ENCODE assay signal across 8 cellular contexts in genomic region chr11:67416416-67417335, GRCh38. TPM values are rescaled to one million over a fixed set of nuclear protein-coding genes. Genes with fewer than 3 reads are reported as not detected.
DNase-seq lines count a peak whose midpoint lies in the region; ATAC-seq and TF ChIP-seq lines count a peak whose summit lies in the region.

No MANE protein-coding gene starts in this region.

- 31 to 39% methylated on average over 12 to 21 of the region's 21 CpGs for WGBS in upper lobe of left lung, 2 donors
- WGBS in mesenchymal stem cell: 78% methylated on average over 21 of the region's 21 CpGs

- peaks cover 47 to 63% (median 50%) of the 10 kb centered on the region in 4 donors for H3K4me1 ChIP-seq in upper lobe of left lung
- H3K4me1 ChIP-seq in mesenchymal stem cell (ENCODE audit: control insufficient read depth, insufficient read depth, low read depth, low read length): peaks cover 53% of the 10 kb centered on the region

- no peak overlapping the region for H2BK5ac ChIP-seq in mesenchymal stem cell (ENCODE audit: low read depth, low read length, poor library complexity, severe bottlenecking)

- H3K27me3 ChIP-seq in upper lobe of left lung (peaks cover 0 to 3% (median 0%) of the 10 kb centered on the region in 4 donors), mesenchymal stem cell (ENCODE audit: control insufficient read depth in 1 of 2, insufficient read depth in 1 of 2, low read length in 2 of 2) (peaks cover 22 to 44% of the 10 kb centered on the region in 2 experiments)

- DNase-seq in Caki2 (ENCODE audit: low read depth) (peak; percentile 30), NCI-H2196 (lab: John Stamatoyannopoulos, UW; ENCODE audit: unreplicated experiment) (peak; percentile 75), left colon (peak in 1 of 2 donors; percentile 70), upper lobe of left lung (peak in 1 of 2 donors; percentile 61), mesenchymal stem cell (no peak), AG08396 (ENCODE audit: low spot score) (no peak)
- peak; percentile 45 to 71 for DNase-seq in activated T-helper 1 cell treated with anti-CD3 and anti-CD28 coated beads, Interleukin-2, amount 50 U/mL, for 16 hours (ENCODE audit: low read depth in 1 of 2, low spot score in 1 of 2)

- TF ChIP-seq CTCF in upper lobe of left lung (IDR thresholded peaks at IDR 0.05): no peak

- in situ Hi-C loops in Caki2 (cut with HindIII; ENCODE audit: low pct_unique_long_range_greater_than_20kb, low sequenced_read_pairs): no loop called here

- no peak overlapping the region for H2AK5ac ChIP-seq in mesenchymal stem cell (ENCODE audit: low read length, severe bottlenecking)

- no peak overlapping the region for H2BK120ac ChIP-seq in mesenchymal stem cell (ENCODE audit: low read depth, low read length)

- H3K18ac ChIP-seq in mesenchymal stem cell (ENCODE audit: low read depth in 1 of 2, low read length in 2 of 2): no peak overlapping the region

- peak overlapping the region; percentile 42 to 68 (median 52) for H3K27ac ChIP-seq in upper lobe of left lung
- no peak overlapping the region for H3K27ac ChIP-seq in mesenchymal stem cell (ENCODE audit: low read length, poor library complexity, severe bottlenecking)

- no peak overlapping the region for H3K23ac ChIP-seq in mesenchymal stem cell (ENCODE audit: low read length in 2 of 2)

- H3K36me3 ChIP-seq in upper lobe of left lung (no peaks in the 10 kb centered on the region), mesenchymal stem cell (ENCODE audit: control insufficient read depth in 1 of 2, insufficient read depth in 2 of 2, low read depth in 1 of 2, low read length in 2 of 2) (peaks cover 0 to 4% of the 10 kb centered on the region in 2 experiments)

- TF ChIP-seq POLR2A in upper lobe of left lung (IDR thresholded peaks at IDR 0.05): no peak

- H3K9me3 ChIP-seq in upper lobe of left lung: no peaks in the 10 kb centered on the region
- H3K9me3 ChIP-seq in mesenchymal stem cell (ENCODE audit: control insufficient read depth, low read length): no peaks in the 10 kb centered on the region

- no peak overlapping the region for H2AFZ ChIP-seq in mesenchymal stem cell (ENCODE audit: low read depth, low read length)

- no peak overlapping the region for H3K9ac ChIP-seq in mesenchymal stem cell (ENCODE audit: low read length)

- TF ChIP-seq EP300 in upper lobe of left lung (IDR thresholded peaks at IDR 0.05): no peak

- no peak overlapping the region for H3K14ac ChIP-seq in mesenchymal stem cell (ENCODE audit: low read length in 2 of 2)

- ATAC-seq in left colon (peak; percentile 0), upper lobe of left lung (ENCODE audit: low FRiP score in 2 of 2) (no peak), GM18868 (IDR thresholded peaks at IDR 0.05; ENCODE audit: unreplicated experiment) (no peak)

- H3K4me3 ChIP-seq in upper lobe of left lung: no peak overlapping the region
- H3K4me3 ChIP-seq in mesenchymal stem cell (ENCODE audit: insufficient read depth in 1 of 2, low read depth in 1 of 2, low read length in 2 of 2): no peak overlapping the region

- no peak overlapping the region for H3K4ac ChIP-seq in mesenchymal stem cell (ENCODE audit: low read depth in 1 of 2, low read length in 2 of 2)

- peaks cover 8% of the 10 kb centered on the region for H3K79me1 ChIP-seq in mesenchymal stem cell (replicated peaks; ENCODE audit: low read length, poor library complexity, severe bottlenecking)

- no peak overlapping the region for H4K91ac ChIP-seq in mesenchymal stem cell (ENCODE audit: low read length)

- no peak overlapping the region for H4K8ac ChIP-seq in mesenchymal stem cell (ENCODE audit: low read length)

- no peak overlapping the region for H2BK12ac ChIP-seq in mesenchymal stem cell (ENCODE audit: low read length in 2 of 2)

- intact Hi-C loops in left colon (cut with DNase I, micrococcal nuclease): no loop called here

- H3K4me2 ChIP-seq in mesenchymal stem cell (ENCODE audit: low read length, poor library complexity, severe bottlenecking): no peak overlapping the region

- H2BK15ac ChIP-seq in mesenchymal stem cell (ENCODE audit: low read depth, poor library complexity, severe bottlenecking): no peak overlapping the region

RNA-seq across cellular contexts. Expression of gene CARNS1, which starts 1.2 kb away (rescaled TPM):
- 0.03 TPM in 1 of 2 replicates, not detected in the other for total RNA-seq in Caki2 (2014; rRNA removed; shearing (Covaris generic); ENCODE audit: low replicate concordance)
- total RNA-seq in left colon: 1 to 10 TPM in 1 of 2 donors, under 1 TPM in 1; 0.61 to 2.5 TPM
- total RNA-seq in upper lobe of left lung: 1 to 10 TPM in 2 of 6 donors, under 1 TPM in 4; 0.49 to 4.2 (median 0.89) TPM
- polyA plus RNA-seq in mesenchymal stem cell (2013, experiment 1 of 2): 0.11 TPM
- 0.07 TPM for polyA plus RNA-seq in mesenchymal stem cell (2013, experiment 2 of 2)

RNA-seq across cellular contexts. Expression of gene RPS6KB2, which starts 11.6 kb away (rescaled TPM):
- 42.9 and 46.6 TPM in 2 replicates for total RNA-seq in Caki2 (2014; rRNA removed; shearing (Covaris generic); ENCODE audit: low replicate concordance)
- 10 to 100 TPM; 45.3 to 47.4 TPM for total RNA-seq in left colon
- 10 to 100 TPM; 35.2 to 94.3 (median 50.4) TPM for total RNA-seq in upper lobe of left lung
- 35.0 TPM for polyA plus RNA-seq in mesenchymal stem cell (2013, experiment 1 of 2)
- 33.7 TPM for polyA plus RNA-seq in mesenchymal stem cell (2013, experiment 2 of 2)

RNA-seq across cellular contexts. Expression of gene TBC1D10C, which starts 12.8 kb away (rescaled TPM):
- 1.6 TPM in 1 of 2 replicates, not detected in the other for total RNA-seq in Caki2 (2014; rRNA removed; shearing (Covaris generic); ENCODE audit: low replicate concordance)
- total RNA-seq in left colon (1 to 10 TPM; 3.0 to 4.2 TPM), upper lobe of left lung (10 to 100 TPM in 5 of 6 donors, 1 to 10 TPM in 1; 8.4 to 45.3 (median 32.7) TPM)
- polyA plus RNA-seq in mesenchymal stem cell (2013, experiment 1 of 2): not detected
- not detected for polyA plus RNA-seq in mesenchymal stem cell (2013, experiment 2 of 2)

RNA-seq across cellular contexts. Expression of gene PPP1CA, which starts 15.0 kb away (rescaled TPM):
- 251 and 260 TPM in 2 replicates for total RNA-seq in Caki2 (2014; rRNA removed; shearing (Covaris generic); ENCODE audit: low replicate concordance)
- total RNA-seq in left colon: 100 to 1,000 TPM; 214 to 243 TPM
- total RNA-seq in upper lobe of left lung: 100 to 1,000 TPM in 3 of 6 donors, 10 to 100 TPM in 3; 83.8 to 191 (median 135) TPM
- polyA plus RNA-seq in mesenchymal stem cell (2013, experiment 1 of 2): 157 TPM
- 161 TPM for polyA plus RNA-seq in mesenchymal stem cell (2013, experiment 2 of 2)

RNA-seq across cellular contexts. Expression of gene PTPRCAP, which starts 20.8 kb away (rescaled TPM):
- not detected in 2 replicates for total RNA-seq in Caki2 (2014; rRNA removed; shearing (Covaris generic); ENCODE audit: low replicate concordance)
- 10 to 100 TPM in 1 of 2 donors, 1 to 10 TPM in 1; 7.1 to 11.2 TPM for total RNA-seq in left colon
- total RNA-seq in upper lobe of left lung: 10 to 100 TPM; 12.8 to 34.0 (median 18.0) TPM
- polyA plus RNA-seq in mesenchymal stem cell (2013, experiment 1 of 2): 0.10 TPM
- polyA plus RNA-seq in mesenchymal stem cell (2013, experiment 2 of 2): 0.11 TPM

Comparison
In these comparisons a context has a peak if more than half of its experiments do, and no peak if none do; other contexts are left out.
1. DNase-seq: peak in Caki2 (single experiment), NCI-H2196 (single experiment) and activated T-helper 1 cell treated with anti-CD3 and anti-CD28 coated beads, Interleukin-2, amount 50 U/mL, for 16 hours (2 of 2); none in mesenchymal stem cell (single experiment) and AG08396 (single experiment).